Comparison of ENCODE assay signal across 7 cellular contexts in the genomic region with DNA sequence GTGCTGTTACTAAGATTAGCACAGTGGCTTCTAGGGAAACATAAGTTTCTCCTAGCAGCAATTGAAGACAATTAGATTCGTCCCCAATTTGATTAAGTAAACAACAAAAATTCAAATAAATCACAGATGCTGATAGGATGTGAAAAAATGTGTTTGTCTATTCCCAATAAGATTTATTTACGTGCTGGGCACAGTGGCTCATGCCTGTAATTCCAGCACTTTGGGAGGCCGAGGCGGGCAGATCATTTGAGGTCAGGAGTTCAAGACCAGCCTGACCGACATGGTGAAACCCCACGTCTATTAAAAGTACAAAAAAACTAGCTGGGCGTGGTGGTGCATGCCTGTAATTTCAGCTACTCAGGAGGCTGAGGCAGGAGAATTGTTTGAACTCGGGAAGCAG.
DNase-seq lines count a peak whose midpoint lies in the region; ATAC-seq, FAIRE-seq and TF ChIP-seq lines count a peak whose summit lies in the region.
"Not testable (repeated sequence)": the region's sequence is repeated elsewhere in the genome, so short reads cannot be mapped to it uniquely, and the experiment has no call there.

No MANE protein-coding gene starts in this region.

- not testable (repeated sequence) for H3K36me3 ChIP-seq in GM23248 (ENCODE audit: low read depth); esophagus muscularis mucosa; pancreas; subcutaneous abdominal adipose tissue (ENCODE audit: control insufficient read depth in 5 of 5, insufficient read depth in 5 of 5, low read length in 5 of 5)

- peak overlapping the region; percentile 99 for H3K27ac ChIP-seq in GM23248
- H3K27ac ChIP-seq in esophagus muscularis mucosa (replicated peaks in 1 of 4) = peak overlapping the region in 3 of 4 donors; percentile 20 to 77 (median 29)
- peak overlapping the region; percentile 29 to 92 (median 76) for H3K27ac ChIP-seq in pancreas
- H3K27ac ChIP-seq in subcutaneous abdominal adipose tissue (ENCODE audit: low read depth, low read length) = peak overlapping the region; percentile 31

- H3K4me2 ChIP-seq in GM23248 (ENCODE audit: unreplicated experiment) = not testable (repeated sequence)

- H3K4me3 ChIP-seq in GM23248; esophagus muscularis mucosa; pancreas; subcutaneous abdominal adipose tissue (ENCODE audit: low read depth in 1 of 5, low read length in 5 of 5): not testable (repeated sequence)

- not testable (repeated sequence) for H3K27me3 ChIP-seq in GM23248 (replicated peaks; ENCODE audit: insufficient read depth); esophagus muscularis mucosa; pancreas; subcutaneous abdominal adipose tissue (ENCODE audit: control insufficient read depth in 5 of 5, insufficient read depth in 4 of 5, low read length in 5 of 5)

- 53 to 56% methylated on average over 8 of the region's 8 CpGs for WGBS in GM23248 (ENCODE audit: low coverage in 1 of 2, low lambda C conversion rate in 2 of 2, missing lambda C conversion rate in 2 of 2), 2 experiments
- WGBS in esophagus muscularis mucosa = 77% methylated on average over 8 of the region's 8 CpGs
- WGBS in pancreas, 2 donors = 24 to 27% methylated on average over 8 of the region's 8 CpGs

- H4K20me1 ChIP-seq in GM23248 (ENCODE audit: insufficient read depth) = not testable (repeated sequence)

- H3K9me2 ChIP-seq in GM23248 (ENCODE audit: insufficient read depth) = not testable (repeated sequence)

- H2AFZ ChIP-seq in GM23248 = not testable (repeated sequence)

- FAIRE-seq in pancreas (lab: Jason Lieb, UNC) = not testable (repeated sequence)

- not testable (repeated sequence) for TF ChIP-seq CTCF in esophagus muscularis mucosa (IDR thresholded peaks at IDR 0.05); pancreas (IDR thresholded peaks at IDR 0.05)

- TF ChIP-seq POLR2A in esophagus muscularis mucosa (IDR thresholded peaks at IDR 0.05; ENCODE audit: low read depth) = not testable (repeated sequence)

- H3K4me1 ChIP-seq in GM23248 (ENCODE audit: insufficient read depth) (peaks cover 70% of the 10 kb centered on the region), esophagus muscularis mucosa (peaks cover 61 to 67% (median 63%) of the 10 kb centered on the region in 4 donors), pancreas (peaks cover 54 to 74% (median 68%) of the 10 kb centered on the region in 3 donors), subcutaneous abdominal adipose tissue (ENCODE audit: control insufficient read depth in 5 of 5, insufficient read depth in 5 of 5, low read length in 5 of 5) (peaks cover 17 to 54% (median 43%) of the 10 kb centered on the region in 5 donors)

- peaks cover 81% of the 10 kb centered on the region for H3K79me2 ChIP-seq in GM23248 (ENCODE audit: insufficient read depth)

- ATAC-seq in pancreas = not testable (repeated sequence)

- not testable (repeated sequence) for H3K9ac ChIP-seq in GM23248; subcutaneous abdominal adipose tissue (ENCODE audit: low read length in 5 of 5)

- H3K9me3 ChIP-seq in GM23248 (ENCODE audit: low read depth); esophagus muscularis mucosa; pancreas; subcutaneous abdominal adipose tissue (ENCODE audit: control insufficient read depth in 5 of 5, low read length in 5 of 5): not testable (repeated sequence)

- intact Hi-C loops in esophagus muscularis mucosa (cut with DNase I); pancreas (cut with DNase I): not testable (repeated sequence)

- in situ Hi-C loops in GM23248 (cut with MboI) = not testable (repeated sequence)

- peaks cover 55% of the 10 kb centered on the region for H3F3A ChIP-seq in GM23248 (ENCODE audit: insufficient read depth)

- not testable (repeated sequence) for DNase-seq in GM23248; esophagus muscularis mucosa (ENCODE audit: extremely low spot score); pancreas
- DNase-seq in NCI-H526 treated with DMSO at 0.1 percent for 48 hours (lab: John Stamatoyannopoulos, UW) (peak; percentile 66), amniotic epithelial cell (ENCODE audit: low read depth) (peak; percentile 73), kidney tubule cell (ENCODE audit: low spot score) (peak; percentile 6)

- TF ChIP-seq EP300 in esophagus muscularis mucosa (IDR thresholded peaks at IDR 0.05) = not testable (repeated sequence)

Comparison
In these comparisons a context has a peak if more than half of its experiments do, and no peak if none do; other contexts are left out.
1. H3K27ac ChIP-seq: peak in every context shown above with its lines; median percentile 99 in GM23248; 76 in pancreas; 31 in subcutaneous abdominal adipose tissue; 29 in esophagus muscularis mucosa.